ENCODE assay signal across 10 cellular contexts in genomic region chr12:58310828-58311273, GRCh38.
DNase-seq lines count a peak whose midpoint lies in the region; ATAC-seq lines count a peak whose summit lies in the region.
"Had no signal": no experiment of that assay in that cellular context is flagged by ENCODE, and none has a peak within 500 bp of the region (broad histone marks: within the 10 kb centered on the region; RNA-seq: fewer than 3 reads in every experiment).

No MANE protein-coding gene starts in this region.

- no peaks in the 10 kb centered on the region for H3K36me3 ChIP-seq in adipocyte (ENCODE audit: control insufficient read depth, insufficient read depth, low read length, severe bottlenecking)

- peaks cover 6% of the 10 kb centered on the region for H3K9me3 ChIP-seq in adipocyte (ENCODE audit: control insufficient read depth, low read length)

- H3K9ac ChIP-seq in adipocyte (ENCODE audit: low read length), result peak overlapping the region; percentile 59

- ATAC-seq in HG03060 (IDR thresholded peaks at IDR 0.05; ENCODE audit: low read depth, unreplicated experiment), result peak; percentile 74

- H3K36me3 Mint-ChIP-seq in immature natural killer cell, result no peaks in the 10 kb centered on the region

- peak overlapping the region; percentile 44 for H3K4me3 ChIP-seq in adipocyte (ENCODE audit: low read length)

- DNase-seq in ELR (ENCODE audit: low read depth) (peak; percentile 99), adipocyte (ENCODE audit: low read depth) (peak; percentile 98), kidney tubule cell (ENCODE audit: low spot score) (peak; percentile 96), mesenteric fat pad (ENCODE audit: low spot score) (no peak), iPS-NIHi11 (ENCODE audit: low spot score) (no peak), immature natural killer cell (no peak)
- DNase-seq in stimulated activated CD4-positive, alpha-beta T cell treated with anti-CD3 and anti-CD28 coated beads, Interleukin-4, amount 100 ng/mL, for 4 hours, result no peak
- DNase-seq: NCI-H1436 treated with DMSO at 0.1 percent for 48 hours had no signal

- H3K4me1 ChIP-seq in adipocyte (ENCODE audit: control insufficient read depth, insufficient read depth, low read length), result peaks cover 31% of the 10 kb centered on the region

- no peak overlapping the region for H3K4me3 Mint-ChIP-seq in immature natural killer cell
- H3K4me3 Mint-ChIP-seq: stimulated activated naive CD8-positive, alpha-beta T cell treated with anti-CD3 and anti-CD28 coated beads, Interleukin-15, Interleukin-2, amounts not matched to agents 100 ng/mL and 50 ng/mL, for 24 hours had no signal

- no peak overlapping the region for H3K27ac Mint-ChIP-seq in immature natural killer cell
- H3K27ac Mint-ChIP-seq: stimulated activated naive CD8-positive, alpha-beta T cell treated with anti-CD3 and anti-CD28 coated beads, Interleukin-15, Interleukin-2, amounts not matched to agents 100 ng/mL and 50 ng/mL, for 24 hours had no signal

- H3K27me3 ChIP-seq in adipocyte (replicated peaks; ENCODE audit: control insufficient read depth, insufficient read depth, low read length), result no peaks in the 10 kb centered on the region

- H3K27me3 Mint-ChIP-seq in immature natural killer cell (ENCODE audit: low read depth in 3 of 3), result no peaks in the 10 kb centered on the region
- H3K27me3 Mint-ChIP-seq: stimulated activated naive CD8-positive, alpha-beta T cell treated with anti-CD3 and anti-CD28 coated beads, Interleukin-15, Interleukin-2, amounts not matched to agents 100 ng/mL and 50 ng/mL, for 24 hours had no signal

- no peaks in the 10 kb centered on the region for H3K4me1 Mint-ChIP-seq in immature natural killer cell

- H3K9me3 Mint-ChIP-seq in immature natural killer cell, result peaks cover 0 to 3% (median 0%) of the 10 kb centered on the region in 6 donors

Comparison
In these comparisons a context has a peak if more than half of its experiments do, and no peak if none do; other contexts are left out.
1. DNase-seq: peak in ELR (single experiment), adipocyte (single experiment) and kidney tubule cell (single experiment); none in mesenteric fat pad (single experiment), iPS-NIHi11 (single experiment), stimulated activated CD4-positive, alpha-beta T cell treated with anti-CD3 and anti-CD28 coated beads, Interleukin-4, amount 100 ng/mL, for 4 hours (0 of 2) and immature natural killer cell (0 of 3).